In genomic region chr17:41688641-41689496, GRCh38 we compare ENCODE assay signal across 8 cellular contexts. TPM values are rescaled to one million over a fixed set of nuclear protein-coding genes. Genes with fewer than 3 reads are reported as not detected.
DNase-seq lines count a peak whose midpoint lies in the region; ATAC-seq and TF ChIP-seq lines count a peak whose summit lies in the region.

EIF1 (plus strand) TSS chr17:41688885; CDS start chr17:41689039, 154 bp downstream.

- peak within 1 kb of the TSS; percentile 99 for H3K27ac ChIP-seq in PC-9
- H3K27ac ChIP-seq in epithelial cell of prostate: peak within 1 kb of the TSS; percentile 99

- ATAC-seq in GM21619 (IDR thresholded peaks at IDR 0.05; ENCODE audit: unreplicated experiment): peak; percentile 64

- H3F3A ChIP-seq in PC-9 (ENCODE audit: insufficient read depth, low read depth): peaks cover 58% of the 10 kb centered on the region

- H3K36me3 ChIP-seq in PC-9 (ENCODE audit: low read depth): peaks cover 36% of the 10 kb centered on the region

- H3K9me2 ChIP-seq in PC-9 (ENCODE audit: insufficient read depth): no peaks in the 10 kb centered on the region

- H3K4me2 ChIP-seq in PC-9: peak within 1 kb of the TSS; percentile 99

- H3K4me3 ChIP-seq in Jurkat, Clone E6-1 (ENCODE audit: low read length): peak within 1 kb of the TSS; percentile 97
- peak within 1 kb of the TSS; percentile 88 for H3K4me3 ChIP-seq in PC-9

- DNase-seq in DMS153 (lab: John Stamatoyannopoulos, UW): peak; percentile 99
- peak; percentile 99 for DNase-seq in Jurkat, Clone E6-1 (ENCODE audit: low read depth, low spot score)
- DNase-seq in PC-9: peak; percentile 96 to 99
- peak; percentile 99 for DNase-seq in activated T-cell treated with anti-CD3 and anti-CD28 coated beads, Interleukin-2, amount 50 U/mL, for 1 hour
- DNase-seq in epithelial cell of prostate (ENCODE audit: low read depth, low spot score): peak; percentile 97
- DNase-seq in mucosa of gallbladder (ENCODE audit: low spot score): peak; percentile 100
- DNase-seq in stimulated activated CD8-positive, alpha-beta memory T cell treated with anti-CD3 and anti-CD28 coated beads, Interleukin-4, amount 100 ng/mL, for 4 hours (ENCODE audit: low read depth in 2 of 2, low spot score in 1 of 2): peak; percentile 100

- TF ChIP-seq CTCF in PC-9 (conservative IDR thresholded peaks at IDR 0.05): no peak

- H3K79me2 ChIP-seq in PC-9 (ENCODE audit: low read depth): peaks cover 32% of the 10 kb centered on the region

- intact Hi-C loops in PC-9 (cut with micrococcal nuclease; ENCODE audit: unreplicated experiment): loop anchor here (1.0 to 5.0 kb wide), 3 partner anchors 10 to 113 kb away; partner anchors contain the start of gene JUP

- H3K9me3 ChIP-seq in PC-9 (ENCODE audit: insufficient read depth, low read depth): no peaks in the 10 kb centered on the region

- POLR2A ChIA-PET in PC-9 (lab: Charles Lee; ENCODE audit: unreplicated experiment): interaction anchor here (0.5 to 2.0 kb wide), 39 partner anchors 11 to 1989 kb away, joined by 3 to 89 read pairs (median 4); partner anchors contain the start of genes ACLY, ERBB2, JUP and KRT19

- no peaks in the 10 kb centered on the region; the same call in 1 of the 2 replicates for H3K27me3 ChIP-seq in PC-9 (ENCODE audit: insufficient read depth, low read depth)

- BruUV-seq in PC-9 (replicated peaks; lab: Mats Ljungman, UMichigan): TSS peak; percentile 48

- CTCF ChIA-PET in PC-9 (lab: Charles Lee): interaction anchor here (0.6 to 1.9 kb wide), 5 partner anchors 9 to 284 kb away, joined by 3 to 17 read pairs (median 4); no protein-coding TSS in a partner anchor

- peak within 1 kb of the TSS; percentile 91 for H2AFZ ChIP-seq in PC-9

- peaks cover 23% of the 10 kb centered on the region for H3K4me1 ChIP-seq in PC-9 (replicated peaks; ENCODE audit: insufficient read depth)

- peaks cover 35% of the 10 kb centered on the region for H4K20me1 ChIP-seq in PC-9 (ENCODE audit: insufficient read depth)

RNA-seq across cellular contexts. Expression of gene EIF1, which starts in this region (rescaled TPM):
- 676 TPM for polyA plus RNA-seq in Jurkat, Clone E6-1 (2012; ENCODE audit: insufficient read depth, insufficient read length)
- 775 and 874 TPM in 2 replicates for total RNA-seq in PC-9 (2021)
- total RNA-seq in mucosa of gallbladder: 723 TPM

Comparison
In these comparisons a context has a peak if more than half of its experiments do, and no peak if none do; other contexts are left out.
1. Peak in every context shown above with its lines: DNase-seq, ATAC-seq, H3K4me3 ChIP-seq and H3K27ac ChIP-seq.